8 cellular contexts compared by ENCODE assay signal in genomic region chr3:129392106-129392887, GRCh38. TPM values are rescaled to one million over a fixed set of nuclear protein-coding genes. Genes with fewer than 3 reads are reported as not detected.
A peak's percentile ranks its signal among the peaks of the same experiment; 100 is the strongest.
DNase-seq lines count a peak whose midpoint lies in the region; ATAC-seq and TF ChIP-seq lines count a peak whose summit lies in the region.
"Not testable (repeated sequence)": the region's sequence is repeated elsewhere in the genome, so short reads cannot be mapped to it uniquely, and the experiment has no call there.
"Had no signal": no experiment of that assay in that cellular context is flagged by ENCODE, and none has a peak within 500 bp of the region (broad histone marks: within the 10 kb centered on the region; RNA-seq: fewer than 3 reads in every experiment).

No MANE protein-coding gene starts in this region.

- H3K9ac ChIP-seq in IMR-90 (ENCODE audit: low read depth, low read length) = not testable (repeated sequence)

- H3K36me3 ChIP-seq in ACC112 (ENCODE audit: insufficient read depth, low read length) (peaks cover 12% of the 10 kb centered on the region), IMR-90 (ENCODE audit: control insufficient read depth, insufficient read depth, low read length) (peaks cover 27% of the 10 kb centered on the region), esophagus squamous epithelium (peaks cover 0 to 84% (median 5%) of the 10 kb centered on the region in 3 donors), left lung (peaks cover 0 to 89% of the 10 kb centered on the region in 2 donors)

- not testable (repeated sequence) for H3K27me3 Mint-ChIP-seq in activated CD8-positive, alpha-beta T cell treated with anti-CD3 and anti-CD28 coated beads, Interleukin-2, amount 10 ng/mL, durations not matched to agents 7 days and 5 days (ENCODE audit: low read depth)

- peaks cover 23% of the 10 kb centered on the region for H3K79me2 ChIP-seq in ACC112 (ENCODE audit: control insufficient read depth, insufficient read depth, low read length, unreplicated experiment)

- H3K9me3 Mint-ChIP-seq in activated CD8-positive, alpha-beta T cell treated with anti-CD3 and anti-CD28 coated beads, Interleukin-2, amount 10 ng/mL, durations not matched to agents 7 days and 5 days (ENCODE audit: insufficient read depth) = not testable (repeated sequence)

- dilution Hi-C loops in IMR-90 (cut with HindIII; ENCODE audit: low sequenced_read_pairs, unreplicated experiment) = not testable (repeated sequence)

- not testable (repeated sequence) for H3K27me3 ChIP-seq in ACC112 (ENCODE audit: insufficient read depth, low read length); IMR-90 (ENCODE audit: control insufficient read depth, insufficient read depth, low read length); esophagus squamous epithelium; left lung

- not testable (repeated sequence) for H2BK15ac ChIP-seq in IMR-90 (ENCODE audit: low read depth, low read length)

- H4K8ac ChIP-seq in IMR-90 (ENCODE audit: low read depth in 2 of 2, low read length in 2 of 2) = not testable (repeated sequence)

- CTCF ChIA-PET in IMR-90 (lab: Yijun Ruan, JAX); activated CD8-positive, alpha-beta T cell treated with anti-CD3 and anti-CD28 coated beads, Interleukin-2, amount 10 ng/mL, durations not matched to agents 7 days and 5 days (lab: Charles Lee): not testable (repeated sequence)

- H3K4me1 Mint-ChIP-seq in activated CD8-positive, alpha-beta T cell treated with anti-CD3 and anti-CD28 coated beads, Interleukin-2, amount 10 ng/mL, durations not matched to agents 7 days and 5 days (ENCODE audit: low read depth) = peaks cover 17% of the 10 kb centered on the region

- H3K23ac ChIP-seq in IMR-90 (ENCODE audit: low read depth, low read length) = not testable (repeated sequence)

- H2AK5ac ChIP-seq in IMR-90 (ENCODE audit: low read depth, low read length) = not testable (repeated sequence)

- POLR2A ChIA-PET in IMR-90 (lab: Charles Lee; ENCODE audit: unreplicated experiment); activated CD8-positive, alpha-beta T cell treated with anti-CD3 and anti-CD28 coated beads, Interleukin-2, amount 10 ng/mL, durations not matched to agents 7 days and 5 days (lab: Charles Lee): not testable (repeated sequence)

- H2AK9ac ChIP-seq in IMR-90 (replicated peaks; ENCODE audit: low read depth, low read length, poor library complexity) = not testable (repeated sequence)

- peaks cover 27% of the 10 kb centered on the region for H4K20me1 ChIP-seq in IMR-90 (ENCODE audit: insufficient read depth, low read length)

- H3K4me1 ChIP-seq in ACC112 (ENCODE audit: control insufficient read depth, insufficient read depth, low read length, unreplicated experiment) (peaks cover 37% of the 10 kb centered on the region), IMR-90 (ENCODE audit: control insufficient read depth, insufficient read depth, low read length) (peaks cover 20% of the 10 kb centered on the region), esophagus squamous epithelium (peaks cover 3 to 99% (median 18%) of the 10 kb centered on the region in 3 donors), left lung (peaks cover 8 to 48% of the 10 kb centered on the region in 2 donors)

- ATAC-seq in IMR-90 (ENCODE audit: low read depth) = peak; percentile 19; the same call in 1 of the 2 replicates
- peak; percentile 13 for ATAC-seq in activated CD8-positive, alpha-beta T cell treated with anti-CD3 and anti-CD28 coated beads, Interleukin-2, amount 10 ng/mL, durations not matched to agents 7 days and 5 days
- peak; percentile 63 for ATAC-seq in left lung

- TF ChIP-seq RAD21 in IMR-90 (IDR thresholded peaks at IDR 0.05; ENCODE audit: low read length) = not testable (repeated sequence)

- H3K18ac ChIP-seq in IMR-90 (ENCODE audit: low read depth, low read length) = not testable (repeated sequence)

- H3K4me3 Mint-ChIP-seq in activated CD8-positive, alpha-beta T cell treated with anti-CD3 and anti-CD28 coated beads, Interleukin-2, amount 10 ng/mL, durations not matched to agents 7 days and 5 days = not testable (repeated sequence)

- H2BK120ac ChIP-seq in IMR-90 (ENCODE audit: low read depth, low read length) = not testable (repeated sequence)

- H3K56ac ChIP-seq in IMR-90 (ENCODE audit: extremely low read depth, insufficient read depth, low read length) = not testable (repeated sequence)

- not testable (repeated sequence) for BruUV-seq in IMR-90 (replicated peaks; lab: Mats Ljungman, UMichigan)

- not testable (repeated sequence) for H3K27ac Mint-ChIP-seq in activated CD8-positive, alpha-beta T cell treated with anti-CD3 and anti-CD28 coated beads, Interleukin-2, amount 10 ng/mL, durations not matched to agents 7 days and 5 days

- not testable (repeated sequence) for H3K4me3 ChIP-seq in ACC112 (ENCODE audit: low read depth, low read length); IMR-90 (ENCODE audit: insufficient read depth, low read depth, low read length); esophagus squamous epithelium; left lung

- H3K4ac ChIP-seq in IMR-90 (ENCODE audit: low read depth, low read length) = not testable (repeated sequence)

- no CpG with 5 or more reads among the region's 8 CpGs for WGBS in IMR-90 (ENCODE audit: extremely low coverage in 2 of 2, insufficient read length in 1 of 2), 2 experiments
- WGBS in esophagus squamous epithelium, 2 donors = 38% methylated on average over 3 of the region's 8 CpGs; no CpG with 5 or more reads in 1 of the 2 donors

- in situ Hi-C loops in IMR-90 (cut with MboI; ENCODE audit: low sequenced_read_pairs) = loop anchor here (25.0 kb wide), 1 partner anchor 220 kb away; the partner anchor contains the start of gene PLXND1

- H3K14ac ChIP-seq in IMR-90 (replicated peaks; ENCODE audit: low read depth, low read length) = not testable (repeated sequence)

- DNase-seq in IMR-90; activated CD8-positive, alpha-beta T cell treated with anti-CD3 and anti-CD28 coated beads, Interleukin-2, amount 10 ng/mL, durations not matched to agents 7 days and 5 days; esophagus squamous epithelium (lab: John Stamatoyannopoulos, UW); left lung: not testable (repeated sequence)
- DNase-seq in caudate nucleus (lab: John Stamatoyannopoulos, UW) (peak in 2 of 61 donors; percentile 8 to 14), renal cortical epithelial cell (ENCODE audit: low read depth) (peak; percentile 26)

- TF ChIP-seq POLR2A in IMR-90 (IDR thresholded peaks at IDR 0.05; ENCODE audit: low read depth, low read length); esophagus squamous epithelium (IDR thresholded peaks at IDR 0.05): not testable (repeated sequence)

- not testable (repeated sequence) for H2BK20ac ChIP-seq in IMR-90 (ENCODE audit: low read depth, low read length)

- not testable (repeated sequence) for TF ChIP-seq CTCF in IMR-90 (conservative IDR thresholded peaks at IDR 0.05; ENCODE audit: low read depth, low read length); esophagus squamous epithelium (IDR thresholded peaks at IDR 0.05); left lung (IDR thresholded peaks at IDR 0.05)

- not testable (repeated sequence) for H4K5ac ChIP-seq in IMR-90 (ENCODE audit: low read depth, low read length)

- not testable (repeated sequence) for H3K9me3 ChIP-seq in IMR-90 (ENCODE audit: control insufficient read depth, insufficient read depth, low read length); esophagus squamous epithelium; left lung

- peaks cover 51% of the 10 kb centered on the region for H3K36me3 Mint-ChIP-seq in activated CD8-positive, alpha-beta T cell treated with anti-CD3 and anti-CD28 coated beads, Interleukin-2, amount 10 ng/mL, durations not matched to agents 7 days and 5 days (ENCODE audit: low read depth)

- peak overlapping the region; percentile 50; the same call in 1 of the 2 replicates for H3K27ac ChIP-seq in ACC112 (ENCODE audit: low read depth, low read length)
- H3K27ac ChIP-seq in IMR-90 (ENCODE audit: insufficient read depth, low read length) = 0 out of 2 replicates have a peak overlapping the region, but pooled peaks have one; percentile 18
- peak overlapping the region; percentile 62 for H3K27ac ChIP-seq in caudate nucleus (ENCODE audit: low read depth, low read length)
- peak overlapping the region; percentile 34 to 88 (median 83) for H3K27ac ChIP-seq in esophagus squamous epithelium
- H3K27ac ChIP-seq in left lung = peak overlapping the region in 1 of 2 donors; percentile 7

- H3K4me2 ChIP-seq in IMR-90 (ENCODE audit: low read depth, low read length) = not testable (repeated sequence)

- H2BK5ac ChIP-seq in IMR-90 (ENCODE audit: low read depth, low read length, poor library complexity, severe bottlenecking) = not testable (repeated sequence)

- peaks cover 14% of the 10 kb centered on the region for H3K9me1 ChIP-seq in IMR-90 (ENCODE audit: insufficient read depth, low read length)

- H4K91ac ChIP-seq in IMR-90 (ENCODE audit: insufficient read depth, low read depth, low read length) = not testable (repeated sequence)

- not testable (repeated sequence) for H2AFZ ChIP-seq in ACC112 (ENCODE audit: low read length, unreplicated experiment); IMR-90 (replicated peaks; ENCODE audit: low read length, poor library complexity)

- intact Hi-C loops in IMR-90 (cut with micrococcal nuclease); esophagus squamous epithelium (cut with DNase I); left lung (cut with DNase I): not testable (repeated sequence)

- peaks cover 18 to 66% of the 10 kb centered on the region in 2 experiments for H3K79me1 ChIP-seq in IMR-90 (ENCODE audit: low read depth in 1 of 2, low read length in 2 of 2)

RNA-seq across cellular contexts. Expression of gene EFCAB12, which starts 36.1 kb away (rescaled TPM):
- total RNA-seq in IMR-90 (2012; rRNA removed) (under 0.01 TPM in 2 replicates), esophagus squamous epithelium (under 1 TPM in 1 of 4 donors, not detected in 3; under 0.01 TPM), left lung (1 to 10 TPM in 1 of 2 donors, under 1 TPM in 1; 0.47 to 3.5 TPM), renal cortical epithelial cell (0.50 TPM in 1 of 2 replicates, not detected in the other)
- polyA plus RNA-seq in IMR-90 (2012; rRNA removed) = 0.09 and 0.17 TPM in 2 replicates
- 0.02 and 0.04 TPM in 2 replicates for polyA plus RNA-seq in IMR-90 (2012; cell fraction: cytosol; rRNA removed)
- 0.41 and 0.62 TPM in 2 replicates for polyA plus RNA-seq in IMR-90 (2012; cell fraction: nucleus; rRNA removed; ENCODE audit: low replicate concordance)
- total RNA-seq in activated CD8-positive, alpha-beta T cell treated with anti-CD3 and anti-CD28 coated beads, Interleukin-2, amount 10 ng/mL, durations not matched to agents 7 days and 5 days = under 1 TPM; 0.42 to 0.45 TPM
- total RNA-seq: G401 had no signal

RNA-seq across cellular contexts. Expression of gene MBD4, which starts 47.5 kb away (rescaled TPM):
- total RNA-seq in IMR-90 (2012; rRNA removed) = 13.8 and 22.2 TPM in 2 replicates
- polyA plus RNA-seq in IMR-90 (2012; rRNA removed) = 14.9 and 15.0 TPM in 2 replicates
- polyA plus RNA-seq in IMR-90 (2012; cell fraction: cytosol; rRNA removed) = 6.9 and 10.6 TPM in 2 replicates
- polyA plus RNA-seq in IMR-90 (2012; cell fraction: nucleus; rRNA removed; ENCODE audit: low replicate concordance) = 30.3 and 65.5 TPM in 2 replicates
- 10 to 100 TPM; 50.1 to 50.6 TPM for total RNA-seq in activated CD8-positive, alpha-beta T cell treated with anti-CD3 and anti-CD28 coated beads, Interleukin-2, amount 10 ng/mL, durations not matched to agents 7 days and 5 days
- total RNA-seq in esophagus squamous epithelium = 10 to 100 TPM; 10.9 to 21.5 (median 17.6) TPM
- 10 to 100 TPM; 29.9 to 47.9 TPM for total RNA-seq in left lung
- 20.8 and 34.7 TPM in 2 replicates for total RNA-seq in renal cortical epithelial cell

RNA-seq across cellular contexts. Expression of gene IFT122, which starts 47.7 kb away (rescaled TPM):
- total RNA-seq in IMR-90 (2012; rRNA removed) (27.2 and 28.0 TPM in 2 replicates), esophagus squamous epithelium (10 to 100 TPM in 2 of 4 donors, 1 to 10 TPM in 2; 6.0 to 26.5 (median 11.5) TPM), left lung (10 to 100 TPM; 21.2 to 35.4 TPM), renal cortical epithelial cell (13.2 and 32.8 TPM in 2 replicates)
- 16.8 and 17.1 TPM in 2 replicates for polyA plus RNA-seq in IMR-90 (2012; rRNA removed)
- 12.3 and 16.3 TPM in 2 replicates for polyA plus RNA-seq in IMR-90 (2012; cell fraction: cytosol; rRNA removed)
- polyA plus RNA-seq in IMR-90 (2012; cell fraction: nucleus; rRNA removed; ENCODE audit: low replicate concordance) = 63.8 and 113 TPM in 2 replicates
- total RNA-seq in activated CD8-positive, alpha-beta T cell treated with anti-CD3 and anti-CD28 coated beads, Interleukin-2, amount 10 ng/mL, durations not matched to agents 7 days and 5 days = 10 to 100 TPM; 22.3 to 25.6 TPM

Comparison
In these comparisons a context has a peak if more than half of its experiments do, and no peak if none do; other contexts are left out.
1. ATAC-seq: peak in every context shown above with its lines; median percentile 63 in left lung; 19 in IMR-90; 13 in activated CD8-positive, alpha-beta T cell treated with anti-CD3 and anti-CD28 coated beads, Interleukin-2, amount 10 ng/mL, durations not matched to agents 7 days and 5 days.